Comparison of ENCODE assay signal across 8 cellular contexts in genomic region chr6:130282234-130282995, GRCh38. TPM values are rescaled to one million over a fixed set of nuclear protein-coding genes. Genes with fewer than 3 reads are reported as not detected.
DNase-seq lines count a peak whose midpoint lies in the region; ATAC-seq, FAIRE-seq and TF ChIP-seq lines count a peak whose summit lies in the region.

No MANE protein-coding gene starts in this region.

- in situ Hi-C loops in GM23248 (cut with MboI) = no loop called here

- H3K27me3 ChIP-seq in GM23248 (replicated peaks; ENCODE audit: insufficient read depth) (no peaks in the 10 kb centered on the region), OCI-LY1 (ENCODE audit: insufficient read depth, low read length) (no peaks in the 10 kb centered on the region)

- H3K36me3 ChIP-seq in GM23248 (ENCODE audit: low read depth) = no peaks in the 10 kb centered on the region
- H3K36me3 ChIP-seq in OCI-LY1 (ENCODE audit: insufficient read depth, low read length) = no peaks in the 10 kb centered on the region

- no peaks in the 10 kb centered on the region for H3K9me3 ChIP-seq in GM23248 (ENCODE audit: low read depth)
- no peaks in the 10 kb centered on the region for H3K9me3 ChIP-seq in OCI-LY1 (ENCODE audit: low read length)

- ATAC-seq in left lobe of liver = no peak

- H3K9ac ChIP-seq in GM23248 (peak overlapping the region; percentile 41), OCI-LY1 (ENCODE audit: low read length) (no peak overlapping the region)

- H3K4me3 ChIP-seq in GM12865 (ENCODE audit: low read depth, low read length) (no peak overlapping the region), GM23248 (peak overlapping the region; percentile 55), OCI-LY1 (ENCODE audit: low read depth, low read length, poor library complexity, severe bottlenecking) (no peak overlapping the region)

- peak overlapping the region; percentile 72 for H3K4me2 ChIP-seq in GM23248 (ENCODE audit: unreplicated experiment)
- H3K4me2 ChIP-seq in OCI-LY1 (ENCODE audit: low read length) = no peak overlapping the region

- H3K9me2 ChIP-seq in GM23248 (ENCODE audit: insufficient read depth) (no peaks in the 10 kb centered on the region), OCI-LY1 (ENCODE audit: low read depth, low read length) (no peaks in the 10 kb centered on the region)

- H3F3A ChIP-seq in GM23248 (ENCODE audit: insufficient read depth) (no peaks in the 10 kb centered on the region), OCI-LY1 (ENCODE audit: insufficient read depth, low read length) (no peaks in the 10 kb centered on the region)

- WGBS in GM23248 (ENCODE audit: low coverage in 1 of 2, low lambda C conversion rate in 2 of 2, missing lambda C conversion rate in 2 of 2), 2 experiments = 11 to 15% methylated on average over 2 of the region's 2 CpGs

- TF ChIP-seq CTCF in GM12865 (IDR thresholded peaks at IDR 0.05; ENCODE audit: insufficient read depth, low read depth, low read length, missing control alignments) = peak; percentile 58
- TF ChIP-seq CTCF in OCI-LY1 (IDR thresholded peaks at IDR 0.05; ENCODE audit: low read length) = peak; percentile 55

- DNase-seq in GM12865 (ENCODE audit: low read depth) (peak; percentile 80), GM23248 (peak; percentile 60), fibroblast of gingiva (ENCODE audit: low read depth) (peak; percentile 31), LoVo (ENCODE audit: low spot score) (no peak), left lobe of liver (ENCODE audit: low spot score) (no peak), RCC 7860 (ENCODE audit: low spot score) (no peak), GM19238 (ENCODE audit: insufficient read length, low spot score) (no peak)

- no peaks in the 10 kb centered on the region for H3K79me2 ChIP-seq in GM23248 (ENCODE audit: insufficient read depth)
- no peaks in the 10 kb centered on the region for H3K79me2 ChIP-seq in OCI-LY1 (ENCODE audit: insufficient read depth, low read length)

- H2AFZ ChIP-seq in GM23248 (peak overlapping the region; percentile 85), OCI-LY1 (ENCODE audit: low read length) (no peak overlapping the region)

- FAIRE-seq in RCC 7860 (lab: Jason Lieb, UNC) = no peak

- H4K20me1 ChIP-seq in GM23248 (ENCODE audit: insufficient read depth) (no peaks in the 10 kb centered on the region), OCI-LY1 (ENCODE audit: insufficient read depth, low read length) (no peaks in the 10 kb centered on the region)

- 0 out of 2 replicates have a peak, but pooled peaks cover 9% of the 10 kb centered on the region for H3K4me1 ChIP-seq in GM23248 (ENCODE audit: insufficient read depth)
- H3K4me1 ChIP-seq in OCI-LY1 (ENCODE audit: insufficient read depth, low read length, severe bottlenecking) = no peaks in the 10 kb centered on the region

- H3K27ac ChIP-seq in GM23248 (peak overlapping the region; percentile 29; the same call in 1 of the 2 replicates), OCI-LY1 (ENCODE audit: low read depth, low read length, poor library complexity, severe bottlenecking) (no peak overlapping the region)

RNA-seq across cellular contexts. Expression of gene SAMD3, which starts 59.7 kb away (rescaled TPM):
- total RNA-seq in GM23248 (2014; rRNA removed; shearing (Covaris generic)) = 0.32 and 11.3 TPM in 2 replicates
- polyA plus RNA-seq in GM23248 (2016; fragmentation: Nextera tagmentation; extraction: Ambion mirVana) = 0.73 and 1.2 TPM in 2 replicates
- 0.30 TPM for total RNA-seq in left lobe of liver

Comparison
In these comparisons a context has a peak if more than half of its experiments do, and no peak if none do; other contexts are left out.
1. DNase-seq: peak in GM12865 (single experiment), GM23248 (single experiment) and fibroblast of gingiva (single experiment); none in LoVo (single experiment), left lobe of liver (single experiment), RCC 7860 (single experiment) and GM19238 (single experiment).